In the genomic region with DNA sequence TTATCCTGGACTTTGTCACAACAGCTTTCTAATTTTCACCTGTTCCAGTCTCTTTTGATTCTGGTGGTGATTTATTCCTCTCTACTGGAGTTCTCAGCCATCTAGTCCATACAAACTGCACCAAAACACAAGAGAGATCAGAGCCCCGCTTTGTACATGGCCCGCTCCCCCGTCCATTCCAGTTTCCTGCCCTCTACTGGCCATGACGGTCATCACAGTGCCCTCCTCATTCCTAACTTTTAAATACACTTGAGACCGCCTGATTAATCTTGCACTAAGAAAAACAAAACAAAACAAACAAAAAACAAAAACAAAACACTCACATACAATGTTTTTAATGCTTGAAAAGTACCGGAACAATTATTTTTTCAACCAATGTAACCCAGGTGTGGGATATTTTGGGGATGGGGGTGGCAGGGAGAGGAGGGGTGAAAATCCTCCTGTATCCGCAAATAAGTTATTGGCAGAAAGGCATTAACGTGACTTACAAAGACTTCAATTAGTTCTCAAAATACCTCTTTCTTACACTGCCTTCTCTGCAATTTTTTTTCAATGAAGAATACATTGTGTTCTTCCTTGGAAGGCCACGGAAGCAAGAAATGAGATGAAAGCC, we compare ENCODE assay signal across 8 cellular contexts.
DNase-seq lines count a peak whose midpoint lies in the region; ATAC-seq and TF ChIP-seq lines count a peak whose summit lies in the region.

No MANE protein-coding gene starts in this region.

- DNase-seq in AG04449 (ENCODE audit: low read depth, low spot score) (no peak), NCI-H146 treated with DMSO at 0.1 percent for 48 hours (lab: John Stamatoyannopoulos, UW; ENCODE audit: unreplicated experiment) (peak; percentile 54), progenitor cell of endocrine pancreas (ENCODE audit: low spot score, unreplicated experiment) (no peak), GF-D8 (lab: John Stamatoyannopoulos, UW) (no peak)
- no peak for DNase-seq in effector memory CD4-positive, alpha-beta T cell

- POLR2A ChIA-PET in AG04449 (lab: Yijun Ruan, JAX) = no interaction called here

- H3K4me3 ChIP-seq in AG04449 (ENCODE audit: low read depth, low read length) = no peak overlapping the region
- peak overlapping the region; percentile 19 for H3K4me3 ChIP-seq in ectodermal cell (ENCODE audit: insufficient read depth, low read depth, low read length)
- H3K4me3 ChIP-seq in effector memory CD4-positive, alpha-beta T cell (ENCODE audit: insufficient read depth, low read depth, low read length, poor library complexity, severe bottlenecking) = no peak overlapping the region

- no peaks in the 10 kb centered on the region for H3K27me3 Mint-ChIP-seq in progenitor cell of endocrine pancreas

- H3K4me1 ChIP-seq in ectodermal cell (ENCODE audit: control insufficient read depth, insufficient read depth, low read length) = peaks cover 19% of the 10 kb centered on the region
- H3K4me1 ChIP-seq in effector memory CD4-positive, alpha-beta T cell (ENCODE audit: control insufficient read depth, insufficient read depth, low read length, poor library complexity, severe bottlenecking) = no peaks in the 10 kb centered on the region

- peak; percentile 67 for ATAC-seq in GM18907 (IDR thresholded peaks at IDR 0.05; ENCODE audit: unreplicated experiment)
- ATAC-seq in HG02610 (IDR thresholded peaks at IDR 0.05; ENCODE audit: unreplicated experiment) = no peak

- H3K4me3 Mint-ChIP-seq in progenitor cell of endocrine pancreas (ENCODE audit: low read depth) = peak overlapping the region; percentile 86

- H3K27ac ChIP-seq in ectodermal cell (ENCODE audit: insufficient read depth, low read depth, low read length, poor library complexity, severe bottlenecking) = no peak overlapping the region
- no peak overlapping the region for H3K27ac ChIP-seq in effector memory CD4-positive, alpha-beta T cell (ENCODE audit: insufficient read depth, low read length, poor library complexity, severe bottlenecking)

- peaks cover 6% of the 10 kb centered on the region for H3K9me3 Mint-ChIP-seq in progenitor cell of endocrine pancreas (ENCODE audit: low read depth)

- peak overlapping the region; percentile 96 for H3K27ac Mint-ChIP-seq in progenitor cell of endocrine pancreas

- H3K36me3 ChIP-seq in ectodermal cell (ENCODE audit: control insufficient read depth, insufficient read depth, low read length) = no peaks in the 10 kb centered on the region
- H3K36me3 ChIP-seq in effector memory CD4-positive, alpha-beta T cell (ENCODE audit: control insufficient read depth, insufficient read depth, low read length) = no peaks in the 10 kb centered on the region

- CTCF ChIA-PET in AG04449 (lab: Yijun Ruan, JAX) = no interaction called here

- H3K4me1 Mint-ChIP-seq in progenitor cell of endocrine pancreas (ENCODE audit: low read depth) = peaks cover 13% of the 10 kb centered on the region

- H3K27me3 ChIP-seq in ectodermal cell (ENCODE audit: control insufficient read depth, insufficient read depth, low read length, poor library complexity, severe bottlenecking) = no peaks in the 10 kb centered on the region
- H3K27me3 ChIP-seq in effector memory CD4-positive, alpha-beta T cell (replicated peaks; ENCODE audit: control insufficient read depth, insufficient read depth, low read length, poor library complexity, severe bottlenecking) = no peaks in the 10 kb centered on the region

- TF ChIP-seq CTCF in AG04449 (IDR thresholded peaks at IDR 0.05; ENCODE audit: insufficient read depth, low read length, missing control alignments) (peak; percentile 47), progenitor cell of endocrine pancreas (IDR thresholded peaks at IDR 0.05; ENCODE audit: unreplicated experiment) (peak; percentile 62)

- H3K9me3 ChIP-seq in ectodermal cell (ENCODE audit: control insufficient read depth, low read length) = no peaks in the 10 kb centered on the region
- no peaks in the 10 kb centered on the region for H3K9me3 ChIP-seq in effector memory CD4-positive, alpha-beta T cell (ENCODE audit: control insufficient read depth, low read length)

- H3K36me3 Mint-ChIP-seq in progenitor cell of endocrine pancreas (ENCODE audit: insufficient read depth) = peaks cover 5% of the 10 kb centered on the region

- WGBS in ectodermal cell, 2 experiments = 67 to 75% methylated on average over 7 to 9 of the region's 9 CpGs
